Comparison of ENCODE assay signal across 11 cellular contexts in the genomic region with DNA sequence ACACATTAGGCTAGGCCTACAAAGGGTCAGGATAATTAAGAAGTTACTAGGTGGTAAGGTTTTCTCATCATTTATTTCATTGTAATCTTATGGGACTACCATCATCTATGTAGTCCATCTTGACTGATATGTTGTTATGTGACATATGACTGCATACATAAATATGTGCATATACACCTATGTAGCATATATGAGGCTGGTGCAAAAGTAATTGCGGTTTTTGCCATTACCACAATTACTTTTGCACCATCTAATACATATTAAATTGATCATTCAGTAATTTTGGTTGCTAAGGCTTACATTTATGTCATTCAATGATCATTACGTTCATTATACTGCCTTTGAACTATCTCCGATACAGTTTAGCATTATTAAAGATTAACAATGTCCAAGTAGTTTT.
"Had no signal": no experiment of that assay in that cellular context is flagged by ENCODE, and none has a peak within 500 bp of the region (broad histone marks: within the 10 kb centered on the region; RNA-seq: fewer than 3 reads in every experiment).

No MANE protein-coding gene starts in this region.

- H3K4me3 ChIP-seq: GM23248, GM23338, HAP-1 had no signal

- H3K36me3 ChIP-seq: HAP-1 had no signal

- H2AFZ ChIP-seq: GM23248, GM23338 had no signal

- FAIRE-seq: H1, H54 had no signal

- H3K9ac ChIP-seq: GM23248 had no signal

- H3K4me1 ChIP-seq: HAP-1 had no signal

- DNase-seq: GM23248, GOT3, H7, H9, HCEC 1CT, HFFc6 had no signal

- ATAC-seq: GM23338, HCT116 had no signal

- H3K4me2 ChIP-seq: GM23338 had no signal

- H3K9me3 ChIP-seq: HAP-1 had no signal

- H3K27ac ChIP-seq: GM23248 had no signal
